In the genomic region with DNA sequence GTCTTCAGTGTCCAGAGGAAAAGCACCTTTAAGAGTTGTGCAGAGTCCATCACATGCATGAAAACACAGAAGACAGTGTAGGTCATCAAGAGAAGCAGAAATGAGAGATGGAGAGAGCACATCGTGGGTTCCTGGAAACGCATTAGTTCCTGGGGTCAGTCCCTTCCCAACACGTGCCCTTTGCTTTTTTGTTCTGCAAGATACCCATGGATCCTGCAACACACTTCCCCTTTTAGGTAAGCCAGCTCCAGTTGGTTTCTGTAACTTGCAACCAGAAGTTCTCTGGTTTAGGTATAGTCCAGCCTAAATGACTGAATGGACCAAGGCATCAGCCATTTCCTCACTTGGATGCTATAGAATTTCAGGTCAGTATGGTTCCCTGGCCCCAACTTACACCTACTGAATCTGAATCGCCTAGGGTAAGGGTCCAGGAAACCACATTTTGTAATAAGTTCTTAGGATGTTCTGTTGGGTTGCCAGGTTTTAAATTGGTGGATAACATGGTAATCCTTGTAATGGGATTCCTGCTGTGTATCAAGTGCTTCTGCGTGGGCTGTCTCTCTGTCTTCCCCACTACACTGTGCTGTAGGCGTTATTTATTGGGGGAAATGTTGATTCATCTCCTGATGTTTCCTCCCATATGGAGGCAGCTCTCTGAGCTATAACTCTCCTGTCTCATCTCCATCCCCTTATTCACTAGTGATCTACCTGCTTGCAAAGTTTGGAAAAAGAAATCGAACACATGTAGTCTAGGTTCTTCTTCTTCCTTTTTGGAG, we compare ENCODE assay signal across 12 cellular contexts.
"Had no signal": no experiment of that assay in that cellular context is flagged by ENCODE, and none has a peak within 500 bp of the region (broad histone marks: within the 10 kb centered on the region; RNA-seq: fewer than 3 reads in every experiment).

No MANE protein-coding gene starts in this region.

- H3K4me3 Mint-ChIP-seq: activated CD8-positive, alpha-beta memory T cell treated with anti-CD3 and anti-CD28 coated beads, Interleukin-2, amount 10 ng/mL, durations not matched to agents 7 days and 5 days; neural progenitor cell had no signal

- H3K27ac ChIP-seq: cardiac muscle cell, neural progenitor cell, pancreas, thoracic aorta, uterus, WERI-Rb-1 had no signal

- H3K36me3 Mint-ChIP-seq: activated CD8-positive, alpha-beta memory T cell treated with anti-CD3 and anti-CD28 coated beads, Interleukin-2, amount 10 ng/mL, durations not matched to agents 7 days and 5 days; neural progenitor cell had no signal

- DNase-seq: activated CD4-positive, alpha-beta T cell treated with anti-CD3 and anti-CD28 coated beads, Interleukin-2, amount 50 U/mL, for 48 hours; activated CD8-positive, alpha-beta memory T cell treated with anti-CD3 and anti-CD28 coated beads, Interleukin-2, amount 10 ng/mL, durations not matched to agents 7 days and 5 days; activated naive CD4-positive, alpha-beta T cell treated with anti-CD3 and anti-CD28 coated beads, Interleukin-2, amount 50 U/mL, for 16 hours; activated T-cell treated with anti-CD3 and anti-CD28 coated beads, Interleukin-2, amount 50 U/mL, for 1 hour; midbrain; pancreas; uterus; WERI-Rb-1 had no signal

- H3K9me3 Mint-ChIP-seq: activated T-helper 2 cell treated with anti-CD3 and anti-CD28 coated beads, Interferon-gamma antibody, Interleukin-2, Interleukin-4, amounts not matched to agents 10 μg/mL and 5 μg/mL and 100 μg/mL, durations not matched to agents 14 hours and 24 hours and 36 hours; neural progenitor cell had no signal

- H3K4me3 ChIP-seq: cardiac muscle cell, neural progenitor cell, pancreas, thoracic aorta, uterus had no signal

- H3K27ac Mint-ChIP-seq: activated CD8-positive, alpha-beta memory T cell treated with anti-CD3 and anti-CD28 coated beads, Interleukin-2, amount 10 ng/mL, durations not matched to agents 7 days and 5 days; activated T-helper 2 cell treated with anti-CD3 and anti-CD28 coated beads, Interferon-gamma antibody, Interleukin-2, Interleukin-4, amounts not matched to agents 10 μg/mL and 5 μg/mL and 100 μg/mL, durations not matched to agents 14 hours and 24 hours and 36 hours; neural progenitor cell had no signal
